33 cellular contexts compared by ENCODE assay signal in genomic region chr2:52070665-52071064, GRCh38.
"Had no signal": no experiment of that assay in that cellular context is flagged by ENCODE, and none has a peak within 500 bp of the region (broad histone marks: within the 10 kb centered on the region; RNA-seq: fewer than 3 reads in every experiment).

No MANE protein-coding gene starts in this region.

- H3K27me3 ChIP-seq: adrenal gland, ascending aorta, body of pancreas, brain microvascular endothelial cell, breast epithelium, cardiac muscle cell had no signal

- H3K4me1 ChIP-seq: adrenal gland, ascending aorta, body of pancreas, breast epithelium had no signal

- H3K4me3 ChIP-seq: adrenal gland, ascending aorta, body of pancreas, breast epithelium, cardiac muscle cell had no signal

- ATAC-seq: activated naive CD4-positive, alpha-beta T cell treated with anti-CD3 and anti-CD28 coated beads, Interleukin-2, amount 50 U/mL, for 72 hours; activated naive CD8-positive, alpha-beta T cell treated with anti-CD3 and anti-CD28 coated beads, Interleukin-2, amount 50 U/mL, for 24 hours; activated T-cell treated with anti-CD3 and anti-CD28 coated beads, Interleukin-2, amount 50 U/mL, for 4 hours; activated T-cell treated with anti-CD3 and anti-CD28 coated beads, Interleukin-2, amount 50 U/mL, for 72 hours; activated T-helper 17 cell treated with anti-CD3 and anti-CD28 coated beads, Interleukin-2, amount 50 U/mL, for 72 hours; body of pancreas had no signal

- H3K27ac ChIP-seq: adrenal gland, ascending aorta, body of pancreas, brain microvascular endothelial cell, breast epithelium, cardiac muscle cell had no signal

- FAIRE-seq: astrocyte, bronchial epithelial cell had no signal

- H3K36me3 ChIP-seq: adrenal gland, ascending aorta, brain microvascular endothelial cell, breast epithelium, cardiac muscle cell had no signal

- H3K9me3 ChIP-seq: adrenal gland, ascending aorta, body of pancreas, breast epithelium had no signal

- DNase-seq: activated effector memory CD4-positive, alpha-beta T cell treated with anti-CD3 and anti-CD28 coated beads, Interleukin-2, amount 50 U/mL, for 16 hours; activated effector memory CD4-positive, alpha-beta T cell treated with Interleukin-2 at 50 U/mL for 16 hours; activated gamma-delta T cell; activated gamma-delta T cell treated with Interleukin-2 at 50 U/mL for 16 hours; activated naive CD4-positive, alpha-beta T cell; activated naive CD4-positive, alpha-beta T cell treated with anti-CD3 and anti-CD28 coated beads for 36 hours; activated naive CD4-positive, alpha-beta T cell treated with anti-CD3 and anti-CD28 coated beads, Interleukin-2, amount 10 ng/mL, durations not matched to agents 7 days and 5 days; activated naive CD4-positive, alpha-beta T cell treated with anti-CD3 and anti-CD28 coated beads, Interleukin-2, amount 50 U/mL, for 16 hours; activated naive CD4-positive, alpha-beta T cell treated with Interleukin-2 at 50 U/mL for 16 hours; activated naive CD8-positive, alpha-beta T cell treated with anti-CD3 and anti-CD28 coated beads for 36 hours; activated naive CD8-positive, alpha-beta T cell treated with anti-CD3 and anti-CD28 coated beads, Interleukin-2, amount 10 ng/mL, durations not matched to agents 7 days and 5 days; activated naive CD8-positive, alpha-beta T cell treated with anti-CD3 and anti-CD28 coated beads, Interleukin-2, amount 50 U/mL, for 24 hours; activated T-cell treated with anti-CD3 and anti-CD28 coated beads, Interleukin-2, amount 50 U/mL, for 24 hours; activated T-cell treated with anti-CD3 and anti-CD28 coated beads, Interleukin-2, amount 50 U/mL, for 4 hours; activated T-cell treated with anti-CD3 and anti-CD28 coated beads, Interleukin-2, amount 50 U/mL, for 48 hours; activated T-cell treated with anti-CD3 and anti-CD28 coated beads, Interleukin-2, amount 50 U/mL, for 72 hours; adrenal gland; amniotic stem cell; amygdala; anterior cingulate cortex; aorta; body of pancreas; brain microvascular endothelial cell; caudate nucleus; central memory CD4-positive, alpha-beta T cell; cerebellar nuclear complex had no signal
